In genomic region chr12:47407730-47408129, GRCh38 we compare ENCODE assay signal across 16 cellular contexts.
A peak's percentile ranks its signal among the peaks of the same experiment; 100 is the strongest.
DNase-seq lines count a peak whose midpoint lies in the region; ATAC-seq, FAIRE-seq and TF ChIP-seq lines count a peak whose summit lies in the region.
"Had no signal": no experiment of that assay in that cellular context is flagged by ENCODE, and none has a peak within 500 bp of the region (broad histone marks: within the 10 kb centered on the region; RNA-seq: fewer than 3 reads in every experiment).

No MANE protein-coding gene starts in this region.

- FAIRE-seq in HepG2 (lab: Jason Lieb, UNC): no peak
- no peak for FAIRE-seq in GM12891 (lab: Jason Lieb, UNC)
- FAIRE-seq: pancreas, small intestine had no signal

- intact Hi-C loops in activated CD4-positive, alpha-beta T cell treated with anti-CD3 and anti-CD28 coated beads, Interleukin-2, amount 10 ng/mL, durations not matched to agents 24 days and 14 days (cut with micrococcal nuclease): no loop called here
- intact Hi-C loops in lower lobe of right lung (cut with DNase I) (no loop called here), HepG2 (cut with micrococcal nuclease; ENCODE audit: unreplicated experiment) (no loop called here)

- H3K27me3 ChIP-seq in OCI-LY3 (ENCODE audit: low read depth, low read length) (no peaks in the 10 kb centered on the region), lower lobe of right lung (ENCODE audit: low read depth) (no peaks in the 10 kb centered on the region), Peyer's patch (no peaks in the 10 kb centered on the region), HepG2 (ENCODE audit: control insufficient read depth in 1 of 2, insufficient read depth in 2 of 2, low read length in 2 of 2) (no peaks in the 10 kb centered on the region)
- H3K27me3 ChIP-seq: pancreas had no signal

- CTCF ChIA-PET in HepG2 (lab: Yijun Ruan, JAX; ENCODE audit: low intra/inter-chr PET ratio, low total read pairs): no interaction called here

- TF ChIP-seq POLR2A in Peyer's patch (IDR thresholded peaks at IDR 0.05) (no peak), HepG2 (IDR thresholded peaks at IDR 0.05; ENCODE audit: insufficient read depth in 1 of 2, low read depth in 2 of 2, low read length in 2 of 2) (no peak), GM12891 (IDR thresholded peaks at IDR 0.05; ENCODE audit: low read depth, low read length) (no peak)

- H3K4me1 ChIP-seq in OCI-LY3 (ENCODE audit: low read length) (peaks cover 20% of the 10 kb centered on the region), lower lobe of right lung (peaks cover 18% of the 10 kb centered on the region), Peyer's patch (peaks cover 0 to 5% (median 0%) of the 10 kb centered on the region in 4 donors), HepG2 (ENCODE audit: insufficient read depth, low read length) (no peaks in the 10 kb centered on the region)
- H3K4me1 ChIP-seq: pancreas had no signal

- H2AFZ ChIP-seq in OCI-LY3 (ENCODE audit: low read depth, low read length) (peak overlapping the region; percentile 57), HepG2 (ENCODE audit: low read length) (no peak overlapping the region)

- in situ Hi-C loops in HepG2 (cut with HindIII; ENCODE audit: extremely low pct_ligation_motif_present, low pct_unique_long_range_greater_than_20kb): no loop called here

- no peaks in the 10 kb centered on the region for H3K79me2 ChIP-seq in OCI-LY3 (ENCODE audit: low read length)
- no peaks in the 10 kb centered on the region for H3K79me2 ChIP-seq in HepG2 (ENCODE audit: insufficient read depth, low read length)

- BruUV-seq in HepG2 (replicated peaks; lab: Mats Ljungman, UMichigan): no TSS peak

- H3K27me3 Mint-ChIP-seq in activated CD4-positive, alpha-beta T cell treated with anti-CD3 and anti-CD28 coated beads, Interleukin-2, amount 10 ng/mL, durations not matched to agents 24 days and 14 days: no peaks in the 10 kb centered on the region
- H3K27me3 Mint-ChIP-seq: stimulated activated naive B cell treated with anti-CD40 and anti-IgM and Interleukin-4, amounts not matched to agents 10 μg/mL and 1 μg/mL and 100 μg/mL, for 72 hours had no signal

- H3K27ac ChIP-seq in OCI-LY3 (ENCODE audit: low read length) (peak overlapping the region; percentile 47), lower lobe of right lung (peak overlapping the region; percentile 61), Peyer's patch (peak overlapping the region in 1 of 4 donors; percentile 50), HepG2 (ENCODE audit: extremely low read length, insufficient read depth, low read length) (no peak overlapping the region)

- no peak for TF ChIP-seq EP300 in HepG2 (IDR thresholded peaks at IDR 0.05; ENCODE audit: low read depth in 2 of 2, low read length in 2 of 2)
- TF ChIP-seq EP300 in HepG2 (CRISPR knock-in tag; IDR thresholded peaks at IDR 0.05; ENCODE audit: borderline replicate concordance): no peak

- peak overlapping the region; percentile 45 for H3K27ac Mint-ChIP-seq in activated CD4-positive, alpha-beta T cell treated with anti-CD3 and anti-CD28 coated beads, Interleukin-2, amount 10 ng/mL, durations not matched to agents 24 days and 14 days
- H3K27ac Mint-ChIP-seq: stimulated activated naive B cell treated with anti-CD40 and anti-IgM and Interleukin-4, amounts not matched to agents 10 μg/mL and 1 μg/mL and 100 μg/mL, for 72 hours; type B pancreatic cell had no signal

- no peak for DNase-seq in activated CD4-positive, alpha-beta T cell treated with anti-CD3 and anti-CD28 coated beads, Interleukin-2, amount 10 ng/mL, durations not matched to agents 24 days and 14 days
- no peak for DNase-seq in activated CD4-positive, alpha-beta T cell treated with anti-CD3 and anti-CD28 coated beads for 1 hour
- DNase-seq in lower lobe of right lung (no peak), Peyer's patch (no peak), HepG2 (ENCODE audit: low spot score) (no peak), GM12891 (ENCODE audit: insufficient read length, low spot score) (no peak)
- DNase-seq: HCEC 1CT, NCI-H1417 treated with DMSO at 0.1 percent for 48 hours, NCI-H446 treated with DMSO at 0.1 percent for 48 hours had no signal

- peak overlapping the region; percentile 6; the same call in 1 of the 2 replicates for H3K4me3 ChIP-seq in OCI-LY3 (ENCODE audit: low read length)
- H3K4me3 ChIP-seq in lower lobe of right lung: no peak overlapping the region
- no peak overlapping the region for H3K4me3 ChIP-seq in Peyer's patch
- H3K4me3 ChIP-seq in HepG2 (replicated peaks in 1 of 3; ENCODE audit: insufficient read depth in 1 of 3, low read depth in 2 of 3, low read length in 3 of 3): no peak overlapping the region
- H3K4me3 ChIP-seq: mucosa of descending colon, pancreas had no signal

- no peak overlapping the region for H3K4me3 Mint-ChIP-seq in activated CD4-positive, alpha-beta T cell treated with anti-CD3 and anti-CD28 coated beads, Interleukin-2, amount 10 ng/mL, durations not matched to agents 24 days and 14 days
- H3K4me3 Mint-ChIP-seq: stimulated activated naive B cell treated with anti-CD40 and anti-IgM and Interleukin-4, amounts not matched to agents 10 μg/mL and 1 μg/mL and 100 μg/mL, for 72 hours; type B pancreatic cell had no signal

- H3K9me3 ChIP-seq in OCI-LY3 (ENCODE audit: insufficient read depth, low read length): no peaks in the 10 kb centered on the region
- no peaks in the 10 kb centered on the region for H3K9me3 ChIP-seq in lower lobe of right lung
- no peaks in the 10 kb centered on the region for H3K9me3 ChIP-seq in Peyer's patch
- no peaks in the 10 kb centered on the region for H3K9me3 ChIP-seq in HepG2 (ENCODE audit: low read length)
- H3K9me3 ChIP-seq: mucosa of descending colon, pancreas had no signal

- H3K4me1 Mint-ChIP-seq in activated CD4-positive, alpha-beta T cell treated with anti-CD3 and anti-CD28 coated beads, Interleukin-2, amount 10 ng/mL, durations not matched to agents 24 days and 14 days: peaks cover 44% of the 10 kb centered on the region

- peaks cover 7% of the 10 kb centered on the region for H3K36me3 Mint-ChIP-seq in activated CD4-positive, alpha-beta T cell treated with anti-CD3 and anti-CD28 coated beads, Interleukin-2, amount 10 ng/mL, durations not matched to agents 24 days and 14 days (ENCODE audit: low read depth)
- H3K36me3 Mint-ChIP-seq: type B pancreatic cell had no signal

- H3K9ac ChIP-seq in OCI-LY3 (ENCODE audit: low read length): peak overlapping the region; percentile 24; the same call in 1 of the 2 replicates
- H3K9ac ChIP-seq in HepG2 (ENCODE audit: insufficient read depth, low read depth, low read length): no peak overlapping the region

- no peak for TF ChIP-seq RAD21 in HepG2 (CRISPR knock-in tag; IDR thresholded peaks at IDR 0.05)

- 43% methylated on average over 2 of the region's 2 CpGs for WGBS in HepG2 (ENCODE audit: low lambda C conversion rate)

- no peaks in the 10 kb centered on the region for H4K20me1 ChIP-seq in OCI-LY3 (ENCODE audit: insufficient read depth, low read length)
- H4K20me1 ChIP-seq in HepG2 (ENCODE audit: insufficient read depth, low read length): no peaks in the 10 kb centered on the region

- POLR2A ChIA-PET in HepG2 (lab: Yijun Ruan, JAX): no interaction called here

- H3K36me3 ChIP-seq in OCI-LY3 (replicated peaks; ENCODE audit: low read depth, low read length) (no peaks in the 10 kb centered on the region), lower lobe of right lung (no peaks in the 10 kb centered on the region), Peyer's patch (no peaks in the 10 kb centered on the region), HepG2 (replicated peaks in 1 of 2; ENCODE audit: control insufficient read depth in 1 of 2, insufficient read depth in 2 of 2, low read length in 2 of 2) (no peaks in the 10 kb centered on the region)
- H3K36me3 ChIP-seq: pancreas had no signal

- H3K4me2 ChIP-seq in OCI-LY3 (ENCODE audit: low read length): peak overlapping the region; percentile 44
- H3K4me2 ChIP-seq in HepG2 (ENCODE audit: low read depth, low read length): no peak overlapping the region

- H3K9me3 Mint-ChIP-seq in activated CD4-positive, alpha-beta T cell treated with anti-CD3 and anti-CD28 coated beads, Interleukin-2, amount 10 ng/mL, durations not matched to agents 24 days and 14 days: peaks cover 10% of the 10 kb centered on the region
- H3K9me3 Mint-ChIP-seq: type B pancreatic cell had no signal

- TF ChIP-seq CTCF in OCI-LY3 (IDR thresholded peaks at IDR 0.05; ENCODE audit: low read depth, low read length) (no peak), lower lobe of right lung (IDR thresholded peaks at IDR 0.05) (no peak), Peyer's patch (IDR thresholded peaks at IDR 0.05) (no peak), HepG2 (CRISPR knock-in tag; IDR thresholded peaks at IDR 0.05) (no peak)

- peak; percentile 18 for ATAC-seq in HG02588 (IDR thresholded peaks at IDR 0.05; ENCODE audit: unreplicated experiment)
- ATAC-seq in lower lobe of right lung: no peak
- no peak for ATAC-seq in HepG2

TF ChIP-seq in HepG2, 621 proteins besides CTCF, POLR2A, EP300 and RAD21 (continues in another document):
- TF ChIP-seq AGO2 (optimal IDR thresholded peaks at IDR 0.05; ENCODE audit: low read depth, low read length): no peak
- no peak for TF ChIP-seq ZNF468 (CRISPR knock-in tag; IDR thresholded peaks at IDR 0.05)

TF ChIP-seq in GM12891, 5 proteins besides CTCF, POLR2A, EP300 and RAD21:
- TF ChIP-seq POU2F2 (IDR thresholded peaks at IDR 0.05; ENCODE audit: low read depth, low read length): no peak
- no peak for TF ChIP-seq PAX5 (IDR thresholded peaks at IDR 0.05; ENCODE audit: insufficient read depth, low read length, severe bottlenecking)
- no peak for TF ChIP-seq SPI1 (IDR thresholded peaks at IDR 0.05; ENCODE audit: low read depth, low read length)
- TF ChIP-seq POLR2AphosphoS5 (IDR thresholded peaks at IDR 0.05; ENCODE audit: low read depth, low read length): no peak
- no peak for TF ChIP-seq TAF1 (IDR thresholded peaks at IDR 0.05; ENCODE audit: low read depth, low read length)
